1 cellular context compared by ENCODE assay signal in genomic region chr3:145087038-145087437, GRCh38.
TF ChIP-seq lines count a peak whose summit lies in the region.

No MANE protein-coding gene starts in this region.

TF ChIP-seq in HepG2, 621 proteins besides CTCF, POLR2A, EP300 and RAD21 (continued from another document):
- TF ChIP-seq, protein P1, sequence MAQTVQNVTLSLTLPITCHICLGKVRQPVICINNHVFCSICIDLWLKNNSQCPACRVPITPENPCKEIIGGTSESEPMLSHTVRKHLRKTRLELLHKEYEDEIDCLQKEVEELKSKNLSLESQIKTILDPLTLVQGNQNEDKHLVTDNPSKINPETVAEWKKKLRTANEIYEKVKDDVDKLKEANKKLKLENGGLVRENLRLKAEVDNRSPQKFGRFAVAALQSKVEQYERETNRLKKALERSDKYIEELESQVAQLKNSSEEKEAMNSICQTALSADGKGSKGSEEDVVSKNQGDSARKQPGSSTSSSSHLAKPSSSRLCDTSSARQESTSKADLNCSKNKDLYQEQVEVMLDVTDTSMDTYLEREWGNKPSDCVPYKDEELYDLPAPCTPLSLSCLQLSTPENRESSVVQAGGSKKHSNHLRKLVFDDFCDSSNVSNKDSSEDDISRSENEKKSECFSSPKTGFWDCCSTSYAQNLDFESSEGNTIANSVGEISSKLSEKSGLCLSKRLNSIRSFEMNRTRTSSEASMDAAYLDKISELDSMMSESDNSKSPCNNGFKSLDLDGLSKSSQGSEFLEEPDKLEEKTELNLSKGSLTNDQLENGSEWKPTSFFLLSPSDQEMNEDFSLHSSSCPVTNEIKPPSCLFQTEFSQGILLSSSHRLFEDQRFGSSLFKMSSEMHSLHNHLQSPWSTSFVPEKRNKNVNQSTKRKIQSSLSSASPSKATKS (CRISPR knock-in tag; IDR thresholded peaks at IDR 0.05): no peak
- TF ChIP-seq ARNT2 (CRISPR knock-in tag; IDR thresholded peaks at IDR 0.05; ENCODE audit: low read depth): no peak
- no peak for TF ChIP-seq ZFY (CRISPR knock-in tag; IDR thresholded peaks at IDR 0.05)
- no peak for TF ChIP-seq REPIN1 (CRISPR knock-in tag; IDR thresholded peaks at IDR 0.05; ENCODE audit: borderline replicate concordance, low read depth)
- TF ChIP-seq, protein P2, sequence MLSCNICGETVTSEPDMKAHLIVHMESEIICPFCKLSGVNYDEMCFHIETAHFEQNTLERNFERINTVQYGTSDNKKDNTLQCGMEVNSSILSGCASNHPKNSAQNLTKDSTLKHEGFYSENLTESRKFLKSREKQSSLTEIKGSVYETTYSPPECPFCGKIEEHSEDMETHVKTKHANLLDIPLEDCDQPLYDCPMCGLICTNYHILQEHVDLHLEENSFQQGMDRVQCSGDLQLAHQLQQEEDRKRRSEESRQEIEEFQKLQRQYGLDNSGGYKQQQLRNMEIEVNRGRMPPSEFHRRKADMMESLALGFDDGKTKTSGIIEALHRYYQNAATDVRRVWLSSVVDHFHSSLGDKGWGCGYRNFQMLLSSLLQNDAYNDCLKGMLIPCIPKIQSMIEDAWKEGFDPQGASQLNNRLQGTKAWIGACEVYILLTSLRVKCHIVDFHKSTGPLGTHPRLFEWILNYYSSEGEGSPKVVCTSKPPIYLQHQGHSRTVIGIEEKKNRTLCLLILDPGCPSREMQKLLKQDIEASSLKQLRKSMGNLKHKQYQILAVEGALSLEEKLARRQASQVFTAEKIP (CRISPR knock-in tag; IDR thresholded peaks at IDR 0.05; ENCODE audit: borderline replicate concordance): no peak
- TF ChIP-seq, protein P3, sequence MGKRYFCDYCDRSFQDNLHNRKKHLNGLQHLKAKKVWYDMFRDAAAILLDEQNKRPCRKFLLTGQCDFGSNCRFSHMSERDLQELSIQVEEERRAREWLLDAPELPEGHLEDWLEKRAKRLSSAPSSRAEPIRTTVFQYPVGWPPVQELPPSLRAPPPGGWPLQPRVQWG (CRISPR knock-in tag; IDR thresholded peaks at IDR 0.05; ENCODE audit: borderline replicate concordance, low read depth): no peak
- TF ChIP-seq, protein P4, sequence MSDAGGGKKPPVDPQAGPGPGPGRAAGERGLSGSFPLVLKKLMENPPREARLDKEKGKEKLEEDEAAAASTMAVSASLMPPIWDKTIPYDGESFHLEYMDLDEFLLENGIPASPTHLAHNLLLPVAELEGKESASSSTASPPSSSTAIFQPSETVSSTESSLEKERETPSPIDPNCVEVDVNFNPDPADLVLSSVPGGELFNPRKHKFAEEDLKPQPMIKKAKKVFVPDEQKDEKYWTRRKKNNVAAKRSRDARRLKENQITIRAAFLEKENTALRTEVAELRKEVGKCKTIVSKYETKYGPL (CRISPR knock-in tag; IDR thresholded peaks at IDR 0.05): no peak
- no peak for TF ChIP-seq SMAD3 (CRISPR knock-in tag; IDR thresholded peaks at IDR 0.05)
